In the genomic region with DNA sequence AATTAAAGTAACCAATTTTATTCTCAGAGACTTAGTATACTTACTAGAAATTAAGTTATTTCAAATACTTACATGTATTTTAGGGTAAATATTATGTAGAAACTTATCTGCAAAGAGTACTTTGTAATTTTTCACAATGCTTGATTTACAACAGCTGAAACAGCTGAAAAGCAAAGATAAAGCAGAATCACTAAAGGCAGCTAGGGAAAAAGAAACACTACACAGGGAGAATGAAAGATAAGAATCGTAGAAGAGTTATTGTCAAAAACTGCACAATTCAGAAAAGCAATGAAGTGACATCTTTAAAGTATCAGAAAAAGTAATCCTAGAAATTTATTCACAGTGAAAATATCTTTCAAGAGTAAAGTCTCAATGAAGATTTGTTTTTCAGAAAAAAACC, we compare ENCODE assay signal across 1 cellular context.
TF ChIP-seq lines count a peak whose summit lies in the region.

No MANE protein-coding gene starts in this region.

TF ChIP-seq in K562, 482 proteins besides CTCF, POLR2A, EP300 and RAD21 (continued from another document and continues in another):
- TF ChIP-seq ZC3H11A (IDR thresholded peaks at IDR 0.05; ENCODE audit: low read depth, low read length) (no peak), XRCC5 (IDR thresholded peaks at IDR 0.05; ENCODE audit: low read depth, low read length) (no peak), CREB1 (IDR thresholded peaks at IDR 0.05) (peak; percentile 41; the same call in 1 of the 2 replicates), CREB1 (CRISPR knock-in tag; IDR thresholded peaks at IDR 0.05) (no peak), FOSL1 (tag; conservative IDR thresholded peaks at IDR 0.05) (peak; percentile 26; the same call in 1 of the 2 replicates), NR1H2 (CRISPR knock-in tag; IDR thresholded peaks at IDR 0.05) (no peak), FOS (IDR thresholded peaks at IDR 0.05; ENCODE audit: extremely low read depth, insufficient read length) (no peak), TCF7L2 (IDR thresholded peaks at IDR 0.05; ENCODE audit: low read depth, low read length) (no peak), HEY1 (CRISPR knock-in tag; IDR thresholded peaks at IDR 0.05; ENCODE audit: borderline replicate concordance) (peak; percentile 82; the same call in 1 of the 2 replicates), ZNF75A (CRISPR knock-in tag; IDR thresholded peaks at IDR 0.05) (no peak), CCNT2 (IDR thresholded peaks at IDR 0.05; ENCODE audit: borderline replicate concordance, extremely low read depth, insufficient read length, low read depth, low read length) (no peak), PHB2 (IDR thresholded peaks at IDR 0.05; ENCODE audit: low read depth) (peak; percentile 87), SIN3B (IDR thresholded peaks at IDR 0.05; ENCODE audit: low read depth) (no peak), TAL1 (IDR thresholded peaks at IDR 0.05) (peak; percentile 97), ZNF589 (CRISPR knock-in tag; IDR thresholded peaks at IDR 0.05; ENCODE audit: low read depth) (0 out of 2 replicates have a peak, but pooled peaks have one; percentile 48), PHB (CRISPR knock-in tag; IDR thresholded peaks at IDR 0.05) (no peak), BRD4 (IDR thresholded peaks at IDR 0.05) (no peak), ZNF583 (CRISPR knock-in tag; IDR thresholded peaks at IDR 0.05) (no peak), EP400 (IDR thresholded peaks at IDR 0.05) (no peak), ZNF324 (CRISPR knock-in tag; IDR thresholded peaks at IDR 0.05) (no peak), POLR2B (IDR thresholded peaks at IDR 0.05; ENCODE audit: low read depth, partially characterized antibody) (no peak), RB1 (IDR thresholded peaks at IDR 0.05; ENCODE audit: low read depth) (no peak), FOXP1 (CRISPR knock-in tag; IDR thresholded peaks at IDR 0.05) (no peak), RBM14 (IDR thresholded peaks at IDR 0.05; ENCODE audit: borderline replicate concordance, insufficient read depth, low read depth, low read length) (no peak), HIVEP1 (CRISPR knock-in tag; IDR thresholded peaks at IDR 0.05) (no peak)
- TF ChIP-seq, protein P1, sequence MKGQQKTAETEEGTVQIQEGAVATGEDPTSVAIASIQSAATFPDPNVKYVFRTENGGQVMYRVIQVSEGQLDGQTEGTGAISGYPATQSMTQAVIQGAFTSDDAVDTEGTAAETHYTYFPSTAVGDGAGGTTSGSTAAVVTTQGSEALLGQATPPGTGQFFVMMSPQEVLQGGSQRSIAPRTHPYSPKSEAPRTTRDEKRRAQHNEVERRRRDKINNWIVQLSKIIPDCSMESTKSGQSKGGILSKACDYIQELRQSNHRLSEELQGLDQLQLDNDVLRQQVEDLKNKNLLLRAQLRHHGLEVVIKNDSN (CRISPR knock-in tag; IDR thresholded peaks at IDR 0.05) = no peak
- TF ChIP-seq, protein P2, sequence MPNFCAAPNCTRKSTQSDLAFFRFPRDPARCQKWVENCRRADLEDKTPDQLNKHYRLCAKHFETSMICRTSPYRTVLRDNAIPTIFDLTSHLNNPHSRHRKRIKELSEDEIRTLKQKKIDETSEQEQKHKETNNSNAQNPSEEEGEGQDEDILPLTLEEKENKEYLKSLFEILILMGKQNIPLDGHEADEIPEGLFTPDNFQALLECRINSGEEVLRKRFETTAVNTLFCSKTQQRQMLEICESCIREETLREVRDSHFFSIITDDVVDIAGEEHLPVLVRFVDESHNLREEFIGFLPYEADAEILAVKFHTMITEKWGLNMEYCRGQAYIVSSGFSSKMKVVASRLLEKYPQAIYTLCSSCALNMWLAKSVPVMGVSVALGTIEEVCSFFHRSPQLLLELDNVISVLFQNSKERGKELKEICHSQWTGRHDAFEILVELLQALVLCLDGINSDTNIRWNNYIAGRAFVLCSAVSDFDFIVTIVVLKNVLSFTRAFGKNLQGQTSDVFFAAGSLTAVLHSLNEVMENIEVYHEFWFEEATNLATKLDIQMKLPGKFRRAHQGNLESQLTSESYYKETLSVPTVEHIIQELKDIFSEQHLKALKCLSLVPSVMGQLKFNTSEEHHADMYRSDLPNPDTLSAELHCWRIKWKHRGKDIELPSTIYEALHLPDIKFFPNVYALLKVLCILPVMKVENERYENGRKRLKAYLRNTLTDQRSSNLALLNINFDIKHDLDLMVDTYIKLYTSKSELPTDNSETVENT (CRISPR knock-in tag; IDR thresholded peaks at IDR 0.05) = no peak
- TF ChIP-seq, protein P3, sequence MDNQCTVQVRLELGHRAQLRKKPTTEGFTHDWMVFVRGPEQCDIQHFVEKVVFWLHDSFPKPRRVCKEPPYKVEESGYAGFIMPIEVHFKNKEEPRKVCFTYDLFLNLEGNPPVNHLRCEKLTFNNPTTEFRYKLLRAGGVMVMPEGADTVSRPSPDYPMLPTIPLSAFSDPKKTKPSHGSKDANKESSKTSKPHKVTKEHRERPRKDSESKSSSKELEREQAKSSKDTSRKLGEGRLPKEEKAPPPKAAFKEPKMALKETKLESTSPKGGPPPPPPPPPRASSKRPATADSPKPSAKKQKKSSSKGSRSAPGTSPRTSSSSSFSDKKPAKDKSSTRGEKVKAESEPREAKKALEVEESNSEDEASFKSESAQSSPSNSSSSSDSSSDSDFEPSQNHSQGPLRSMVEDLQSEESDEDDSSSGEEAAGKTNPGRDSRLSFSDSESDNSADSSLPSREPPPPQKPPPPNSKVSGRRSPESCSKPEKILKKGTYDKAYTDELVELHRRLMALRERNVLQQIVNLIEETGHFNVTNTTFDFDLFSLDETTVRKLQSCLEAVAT (IDR thresholded peaks at IDR 0.05) = no peak
- TF ChIP-seq, protein P4, sequence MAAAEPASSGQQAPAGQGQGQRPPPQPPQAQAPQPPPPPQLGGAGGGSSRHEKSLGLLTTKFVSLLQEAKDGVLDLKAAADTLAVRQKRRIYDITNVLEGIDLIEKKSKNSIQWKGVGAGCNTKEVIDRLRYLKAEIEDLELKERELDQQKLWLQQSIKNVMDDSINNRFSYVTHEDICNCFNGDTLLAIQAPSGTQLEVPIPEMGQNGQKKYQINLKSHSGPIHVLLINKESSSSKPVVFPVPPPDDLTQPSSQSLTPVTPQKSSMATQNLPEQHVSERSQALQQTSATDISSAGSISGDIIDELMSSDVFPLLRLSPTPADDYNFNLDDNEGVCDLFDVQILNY (CRISPR knock-in tag; IDR thresholded peaks at IDR 0.05) = no peak
- TF ChIP-seq, protein P5, sequence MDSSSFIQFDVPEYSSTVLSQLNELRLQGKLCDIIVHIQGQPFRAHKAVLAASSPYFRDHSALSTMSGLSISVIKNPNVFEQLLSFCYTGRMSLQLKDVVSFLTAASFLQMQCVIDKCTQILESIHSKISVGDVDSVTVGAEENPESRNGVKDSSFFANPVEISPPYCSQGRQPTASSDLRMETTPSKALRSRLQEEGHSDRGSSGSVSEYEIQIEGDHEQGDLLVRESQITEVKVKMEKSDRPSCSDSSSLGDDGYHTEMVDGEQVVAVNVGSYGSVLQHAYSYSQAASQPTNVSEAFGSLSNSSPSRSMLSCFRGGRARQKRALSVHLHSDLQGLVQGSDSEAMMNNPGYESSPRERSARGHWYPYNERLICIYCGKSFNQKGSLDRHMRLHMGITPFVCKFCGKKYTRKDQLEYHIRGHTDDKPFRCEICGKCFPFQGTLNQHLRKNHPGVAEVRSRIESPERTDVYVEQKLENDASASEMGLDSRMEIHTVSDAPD (CRISPR knock-in tag; IDR thresholded peaks at IDR 0.05) = no peak
- TF ChIP-seq, protein P6, sequence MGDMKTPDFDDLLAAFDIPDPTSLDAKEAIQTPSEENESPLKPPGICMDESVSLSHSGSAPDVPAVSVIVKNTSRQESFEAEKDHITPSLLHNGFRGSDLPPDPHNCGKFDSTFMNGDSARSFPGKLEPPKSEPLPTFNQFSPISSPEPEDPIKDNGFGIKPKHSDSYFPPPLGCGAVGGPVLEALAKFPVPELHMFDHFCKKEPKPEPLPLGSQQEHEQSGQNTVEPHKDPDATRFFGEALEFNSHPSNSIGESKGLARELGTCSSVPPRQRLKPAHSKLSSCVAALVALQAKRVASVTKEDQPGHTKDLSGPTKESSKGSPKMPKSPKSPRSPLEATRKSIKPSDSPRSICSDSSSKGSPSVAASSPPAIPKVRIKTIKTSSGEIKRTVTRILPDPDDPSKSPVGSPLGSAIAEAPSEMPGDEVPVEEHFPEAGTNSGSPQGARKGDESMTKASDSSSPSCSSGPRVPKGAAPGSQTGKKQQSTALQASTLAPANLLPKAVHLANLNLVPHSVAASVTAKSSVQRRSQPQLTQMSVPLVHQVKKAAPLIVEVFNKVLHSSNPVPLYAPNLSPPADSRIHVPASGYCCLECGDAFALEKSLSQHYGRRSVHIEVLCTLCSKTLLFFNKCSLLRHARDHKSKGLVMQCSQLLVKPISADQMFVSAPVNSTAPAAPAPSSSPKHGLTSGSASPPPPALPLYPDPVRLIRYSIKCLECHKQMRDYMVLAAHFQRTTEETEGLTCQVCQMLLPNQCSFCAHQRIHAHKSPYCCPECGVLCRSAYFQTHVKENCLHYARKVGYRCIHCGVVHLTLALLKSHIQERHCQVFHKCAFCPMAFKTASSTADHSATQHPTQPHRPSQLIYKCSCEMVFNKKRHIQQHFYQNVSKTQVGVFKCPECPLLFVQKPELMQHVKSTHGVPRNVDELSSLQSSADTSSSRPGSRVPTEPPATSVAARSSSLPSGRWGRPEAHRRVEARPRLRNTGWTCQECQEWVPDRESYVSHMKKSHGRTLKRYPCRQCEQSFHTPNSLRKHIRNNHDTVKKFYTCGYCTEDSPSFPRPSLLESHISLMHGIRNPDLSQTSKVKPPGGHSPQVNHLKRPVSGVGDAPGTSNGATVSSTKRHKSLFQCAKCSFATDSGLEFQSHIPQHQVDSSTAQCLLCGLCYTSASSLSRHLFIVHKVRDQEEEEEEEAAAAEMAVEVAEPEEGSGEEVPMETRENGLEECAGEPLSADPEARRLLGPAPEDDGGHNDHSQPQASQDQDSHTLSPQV (IDR thresholded peaks at IDR 0.05) = peak; percentile 60; the same call in 1 of the 2 replicates
- TF ChIP-seq, protein P7, sequence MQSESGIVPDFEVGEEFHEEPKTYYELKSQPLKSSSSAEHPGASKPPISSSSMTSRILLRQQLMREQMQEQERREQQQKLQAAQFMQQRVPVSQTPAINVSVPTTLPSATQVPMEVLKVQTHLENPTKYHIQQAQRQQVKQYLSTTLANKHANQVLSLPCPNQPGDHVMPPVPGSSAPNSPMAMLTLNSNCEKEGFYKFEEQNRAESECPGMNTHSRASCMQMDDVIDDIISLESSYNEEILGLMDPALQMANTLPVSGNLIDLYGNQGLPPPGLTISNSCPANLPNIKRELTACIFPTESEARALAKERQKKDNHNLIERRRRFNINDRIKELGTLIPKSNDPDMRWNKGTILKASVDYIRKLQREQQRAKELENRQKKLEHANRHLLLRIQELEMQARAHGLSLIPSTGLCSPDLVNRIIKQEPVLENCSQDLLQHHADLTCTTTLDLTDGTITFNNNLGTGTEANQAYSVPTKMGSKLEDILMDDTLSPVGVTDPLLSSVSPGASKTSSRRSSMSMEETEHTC (IDR thresholded peaks at IDR 0.05) = no peak
- TF ChIP-seq, protein P8, sequence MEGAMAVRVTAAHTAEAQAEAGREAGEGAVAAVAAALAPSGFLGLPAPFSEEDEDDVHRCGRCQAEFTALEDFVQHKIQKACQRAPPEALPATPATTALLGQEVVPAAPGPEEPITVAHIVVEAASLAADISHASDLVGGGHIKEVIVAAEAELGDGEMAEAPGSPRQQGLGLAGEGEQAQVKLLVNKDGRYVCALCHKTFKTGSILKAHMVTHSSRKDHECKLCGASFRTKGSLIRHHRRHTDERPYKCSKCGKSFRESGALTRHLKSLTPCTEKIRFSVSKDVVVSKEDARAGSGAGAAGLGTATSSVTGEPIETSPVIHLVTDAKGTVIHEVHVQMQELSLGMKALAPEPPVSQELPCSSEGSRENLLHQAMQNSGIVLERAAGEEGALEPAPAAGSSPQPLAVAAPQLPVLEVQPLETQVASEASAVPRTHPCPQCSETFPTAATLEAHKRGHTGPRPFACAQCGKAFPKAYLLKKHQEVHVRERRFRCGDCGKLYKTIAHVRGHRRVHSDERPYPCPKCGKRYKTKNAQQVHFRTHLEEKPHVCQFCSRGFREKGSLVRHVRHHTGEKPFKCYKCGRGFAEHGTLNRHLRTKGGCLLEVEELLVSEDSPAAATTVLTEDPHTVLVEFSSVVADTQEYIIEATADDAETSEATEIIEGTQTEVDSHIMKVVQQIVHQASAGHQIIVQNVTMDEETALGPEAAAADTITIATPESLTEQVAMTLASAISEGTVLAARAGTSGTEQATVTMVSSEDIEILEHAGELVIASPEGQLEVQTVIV (CRISPR knock-in tag; IDR thresholded peaks at IDR 0.05; ENCODE audit: borderline replicate concordance) = no peak
- TF ChIP-seq, protein P9, sequence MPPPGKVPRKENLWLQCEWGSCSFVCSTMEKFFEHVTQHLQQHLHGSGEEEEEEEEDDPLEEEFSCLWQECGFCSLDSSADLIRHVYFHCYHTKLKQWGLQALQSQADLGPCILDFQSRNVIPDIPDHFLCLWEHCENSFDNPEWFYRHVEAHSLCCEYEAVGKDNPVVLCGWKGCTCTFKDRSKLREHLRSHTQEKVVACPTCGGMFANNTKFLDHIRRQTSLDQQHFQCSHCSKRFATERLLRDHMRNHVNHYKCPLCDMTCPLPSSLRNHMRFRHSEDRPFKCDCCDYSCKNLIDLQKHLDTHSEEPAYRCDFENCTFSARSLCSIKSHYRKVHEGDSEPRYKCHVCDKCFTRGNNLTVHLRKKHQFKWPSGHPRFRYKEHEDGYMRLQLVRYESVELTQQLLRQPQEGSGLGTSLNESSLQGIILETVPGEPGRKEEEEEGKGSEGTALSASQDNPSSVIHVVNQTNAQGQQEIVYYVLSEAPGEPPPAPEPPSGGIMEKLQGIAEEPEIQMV (tag; conservative IDR thresholded peaks at IDR 0.05; ENCODE audit: low read depth) = no peak
- TF ChIP-seq, protein P10, sequence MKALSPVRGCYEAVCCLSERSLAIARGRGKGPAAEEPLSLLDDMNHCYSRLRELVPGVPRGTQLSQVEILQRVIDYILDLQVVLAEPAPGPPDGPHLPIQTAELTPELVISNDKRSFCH (CRISPR knock-in tag; IDR thresholded peaks at IDR 0.05) = no peak
- TF ChIP-seq, protein P10 (tag; IDR thresholded peaks at IDR 0.05) = no peak
- TF ChIP-seq, protein P11, sequence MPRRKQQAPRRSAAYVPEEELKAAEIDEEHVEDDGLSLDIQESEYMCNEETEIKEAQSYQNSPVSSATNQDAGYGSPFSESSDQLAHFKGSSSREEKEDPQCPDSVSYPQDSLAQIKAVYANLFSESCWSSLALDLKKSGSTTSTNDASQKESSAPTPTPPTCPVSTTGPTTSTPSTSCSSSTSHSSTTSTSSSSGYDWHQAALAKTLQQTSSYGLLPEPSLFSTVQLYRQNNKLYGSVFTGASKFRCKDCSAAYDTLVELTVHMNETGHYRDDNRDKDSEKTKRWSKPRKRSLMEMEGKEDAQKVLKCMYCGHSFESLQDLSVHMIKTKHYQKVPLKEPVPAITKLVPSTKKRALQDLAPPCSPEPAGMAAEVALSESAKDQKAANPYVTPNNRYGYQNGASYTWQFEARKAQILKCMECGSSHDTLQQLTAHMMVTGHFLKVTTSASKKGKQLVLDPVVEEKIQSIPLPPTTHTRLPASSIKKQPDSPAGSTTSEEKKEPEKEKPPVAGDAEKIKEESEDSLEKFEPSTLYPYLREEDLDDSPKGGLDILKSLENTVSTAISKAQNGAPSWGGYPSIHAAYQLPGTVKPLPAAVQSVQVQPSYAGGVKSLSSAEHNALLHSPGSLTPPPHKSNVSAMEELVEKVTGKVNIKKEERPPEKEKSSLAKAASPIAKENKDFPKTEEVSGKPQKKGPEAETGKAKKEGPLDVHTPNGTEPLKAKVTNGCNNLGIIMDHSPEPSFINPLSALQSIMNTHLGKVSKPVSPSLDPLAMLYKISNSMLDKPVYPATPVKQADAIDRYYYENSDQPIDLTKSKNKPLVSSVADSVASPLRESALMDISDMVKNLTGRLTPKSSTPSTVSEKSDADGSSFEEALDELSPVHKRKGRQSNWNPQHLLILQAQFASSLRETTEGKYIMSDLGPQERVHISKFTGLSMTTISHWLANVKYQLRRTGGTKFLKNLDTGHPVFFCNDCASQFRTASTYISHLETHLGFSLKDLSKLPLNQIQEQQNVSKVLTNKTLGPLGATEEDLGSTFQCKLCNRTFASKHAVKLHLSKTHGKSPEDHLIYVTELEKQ (CRISPR knock-in tag; IDR thresholded peaks at IDR 0.05) = no peak
